ENCODE assay signal across 17 cellular contexts in genomic region chr13:104286566-104287290, GRCh38.
DNase-seq lines count a peak whose midpoint lies in the region; ATAC-seq and TF ChIP-seq lines count a peak whose summit lies in the region.
"Had no signal": no experiment of that assay in that cellular context is flagged by ENCODE, and none has a peak within 500 bp of the region (broad histone marks: within the 10 kb centered on the region; RNA-seq: fewer than 3 reads in every experiment).

No MANE protein-coding gene starts in this region.

- H3K36me3 Mint-ChIP-seq in GM23338 (ENCODE audit: low read depth), result no peaks in the 10 kb centered on the region
- H3K36me3 Mint-ChIP-seq: naive thymus-derived CD8-positive, alpha-beta T cell had no signal

- no peak overlapping the region for H2AFZ ChIP-seq in GM23338

- H3K4me1 ChIP-seq in GM23338 (ENCODE audit: insufficient read depth), result peaks cover 6% of the 10 kb centered on the region; the same call in 1 of the 2 replicates
- H3K4me1 ChIP-seq: prostate gland had no signal

- H4K20me1 ChIP-seq in GM23338 (replicated peaks; ENCODE audit: insufficient read depth), result no peaks in the 10 kb centered on the region

- H3K4me1 Mint-ChIP-seq in GM23338, result peaks cover 7% of the 10 kb centered on the region; the same call in 2 of the 3 replicates
- H3K4me1 Mint-ChIP-seq: central memory CD8-positive, alpha-beta T cell; naive thymus-derived CD8-positive, alpha-beta T cell had no signal

- TF ChIP-seq CTCF in GM23338 (conservative IDR thresholded peaks at IDR 0.05; ENCODE audit: low read depth in 2 of 2) (no peak), choroid plexus epithelial cell (conservative IDR thresholded peaks at IDR 0.05; ENCODE audit: low read depth, low read length) (no peak)

- no peak overlapping the region for H3K27ac Mint-ChIP-seq in GM23338
- H3K27ac Mint-ChIP-seq: activated T-helper 2 cell treated with anti-CD3 and anti-CD28 coated beads, Interferon-gamma antibody, Interleukin-2, Interleukin-4, amounts not matched to agents 10 μg/mL and 5 μg/mL and 100 μg/mL, durations not matched to agents 14 hours and 24 hours and 36 hours had no signal

- no peaks in the 10 kb centered on the region for H3F3A ChIP-seq in GM23338 (replicated peaks; ENCODE audit: low read depth)

- DNase-seq in GM23338 (ENCODE audit: low spot score) (peak; percentile 33), NCI-H1436 treated with DMSO at 0.1 percent for 48 hours (lab: John Stamatoyannopoulos, UW) (peak; percentile 2), choroid plexus epithelial cell (ENCODE audit: low read depth) (peak; percentile 45), left kidney (ENCODE audit: low read depth, low spot score) (peak; percentile 73), MG63 (no peak), cortex of kidney (lab: John Stamatoyannopoulos, UW) (no peak), NCI-H187 treated with DMSO at 0.1 percent for 48 hours (lab: John Stamatoyannopoulos, UW) (no peak)
- DNase-seq: naive thymus-derived CD8-positive, alpha-beta T cell; NCI-H2107; SIG-M5; T-helper 2 cell had no signal

- H3K4me2 ChIP-seq in GM23338, result no peak overlapping the region

- H3K27ac ChIP-seq in GM23338 (ENCODE audit: low read depth), result no peak overlapping the region
- H3K27ac ChIP-seq: prostate gland, thoracic aorta had no signal

- no peaks in the 10 kb centered on the region for H3K79me2 ChIP-seq in GM23338 (replicated peaks; ENCODE audit: insufficient read depth)

- H3K9me2 ChIP-seq in GM23338 (ENCODE audit: insufficient read depth), result peaks cover 5% of the 10 kb centered on the region; the same call in 1 of the 2 replicates

- ATAC-seq in GM23338 (no peak), HG02938 (IDR thresholded peaks at IDR 0.05; ENCODE audit: unreplicated experiment) (no peak)
- ATAC-seq: naive thymus-derived CD8-positive, alpha-beta T cell had no signal

- H3K9me3 Mint-ChIP-seq in GM23338, result no peaks in the 10 kb centered on the region

- H3K4me3 Mint-ChIP-seq in GM23338, result no peak overlapping the region
- H3K4me3 Mint-ChIP-seq: central memory CD8-positive, alpha-beta T cell had no signal

- H3K27me3 Mint-ChIP-seq in GM23338 (ENCODE audit: insufficient read depth, low read depth, poor library complexity), result peaks cover 3% of the 10 kb centered on the region
- H3K27me3 Mint-ChIP-seq: central memory CD8-positive, alpha-beta T cell; naive thymus-derived CD8-positive, alpha-beta T cell had no signal

- H3K4me3 ChIP-seq in GM23338 (no peak overlapping the region), choroid plexus epithelial cell (ENCODE audit: low read depth, low read length) (no peak overlapping the region), MG63 (no peak overlapping the region)
- H3K4me3 ChIP-seq: lung, prostate gland, thoracic aorta had no signal

- H3K27me3 ChIP-seq in GM23338 (ENCODE audit: insufficient read depth), result no peaks in the 10 kb centered on the region
- H3K27me3 ChIP-seq in MG63, result no peaks in the 10 kb centered on the region

- H3K36me3 ChIP-seq in GM23338 (ENCODE audit: insufficient read depth) (no peaks in the 10 kb centered on the region), MG63 (no peaks in the 10 kb centered on the region)
- H3K36me3 ChIP-seq: prostate gland, thoracic aorta had no signal

- H3K9me3 ChIP-seq in MG63, result no peaks in the 10 kb centered on the region
- H3K9me3 ChIP-seq: prostate gland, thoracic aorta had no signal

TF ChIP-seq in GM23338, 12 proteins besides CTCF, POLR2A, EP300 and RAD21:
- no peak for TF ChIP-seq EZH2 (IDR thresholded peaks at IDR 0.05; ENCODE audit: low read depth, unreplicated experiment)
- TF ChIP-seq JUNB (IDR thresholded peaks at IDR 0.05; ENCODE audit: unreplicated experiment), result no peak
- no peak for TF ChIP-seq ZNF331 (CRISPR knock-in tag; IDR thresholded peaks at IDR 0.05; ENCODE audit: low read depth)
- no peak for TF ChIP-seq NANOG (IDR thresholded peaks at IDR 0.05; ENCODE audit: borderline replicate concordance)
- no peak for TF ChIP-seq ETS1 (IDR thresholded peaks at IDR 0.05)
- TF ChIP-seq ZNF462 (CRISPR knock-in tag; IDR thresholded peaks at IDR 0.05), result 0 out of 2 replicates have a peak, but pooled peaks have one; percentile 23

Comparison
In these comparisons a context has a peak if more than half of its experiments do, and no peak if none do; other contexts are left out.
1. DNase-seq: peak in GM23338 (single experiment), NCI-H1436 treated with DMSO at 0.1 percent for 48 hours (single experiment), choroid plexus epithelial cell (single experiment) and left kidney (single experiment); none in MG63 (single experiment), cortex of kidney (single experiment) and NCI-H187 treated with DMSO at 0.1 percent for 48 hours (single experiment).